1 cellular context compared by ENCODE assay signal in genomic region chr6:73566954-73567591, GRCh38.
A peak's percentile ranks its signal among the peaks of the same experiment; 100 is the strongest.
TF ChIP-seq lines count a peak whose summit lies in the region.

No MANE protein-coding gene starts in this region.

TF ChIP-seq in HepG2, 621 proteins besides CTCF, POLR2A, EP300 and RAD21 (continued from another document and continues in another):
- TF ChIP-seq LBX2 (CRISPR knock-in tag; IDR thresholded peaks at IDR 0.05; ENCODE audit: borderline replicate concordance) (no peak), PAF1 (CRISPR knock-in tag; IDR thresholded peaks at IDR 0.05) (no peak), IKZF1 (IDR thresholded peaks at IDR 0.05) (no peak), SOX6 (IDR thresholded peaks at IDR 0.05) (no peak), SOX6 (CRISPR knock-in tag; IDR thresholded peaks at IDR 0.05) (peak; percentile 92), JDP2 (CRISPR knock-in tag; IDR thresholded peaks at IDR 0.05; ENCODE audit: borderline replicate concordance) (no peak), NFIB (CRISPR knock-in tag; IDR thresholded peaks at IDR 0.05; ENCODE audit: borderline replicate concordance) (no peak), ZNF17 (CRISPR knock-in tag; IDR thresholded peaks at IDR 0.05) (no peak), ZNF782 (CRISPR knock-in tag; IDR thresholded peaks at IDR 0.05; ENCODE audit: borderline replicate concordance) (no peak; the same call in 1 of the 2 replicates), REXO4 (CRISPR knock-in tag; IDR thresholded peaks at IDR 0.05; ENCODE audit: borderline replicate concordance) (no peak; the same call in 1 of the 2 replicates), PAX8 (CRISPR knock-in tag; IDR thresholded peaks at IDR 0.05; ENCODE audit: borderline replicate concordance) (no peak), ZNF619 (CRISPR knock-in tag; IDR thresholded peaks at IDR 0.05) (no peak), PLRG1 (conservative IDR thresholded peaks at IDR 0.05) (no peak), RORA (CRISPR knock-in tag; IDR thresholded peaks at IDR 0.05) (no peak), SP4 (CRISPR knock-in tag; IDR thresholded peaks at IDR 0.05) (no peak), ZNF550 (CRISPR knock-in tag; IDR thresholded peaks at IDR 0.05; ENCODE audit: borderline replicate concordance) (no peak), ZNF20 (CRISPR knock-in tag; IDR thresholded peaks at IDR 0.05) (no peak), HBP1 (CRISPR knock-in tag; IDR thresholded peaks at IDR 0.05; ENCODE audit: low read depth) (no peak), ZNF597 (CRISPR knock-in tag; IDR thresholded peaks at IDR 0.05) (no peak), TCF12 (IDR thresholded peaks at IDR 0.05) (no peak), TCF12 (CRISPR knock-in tag; IDR thresholded peaks at IDR 0.05) (no peak), ZNF850 (CRISPR knock-in tag; conservative IDR thresholded peaks at IDR 0.05) (no peak), TFAP4 (IDR thresholded peaks at IDR 0.05; ENCODE audit: borderline replicate concordance, low read depth) (peak; percentile 67; the same call in 1 of the 2 replicates), SATB2 (CRISPR knock-in tag; IDR thresholded peaks at IDR 0.05) (no peak), GMEB2 (CRISPR knock-in tag; IDR thresholded peaks at IDR 0.05; ENCODE audit: low read depth) (no peak), ZNF644 (CRISPR knock-in tag; IDR thresholded peaks at IDR 0.05; ENCODE audit: low read depth) (peak; percentile 93), ZNF670 (CRISPR knock-in tag; IDR thresholded peaks at IDR 0.05; ENCODE audit: borderline replicate concordance) (0 out of 2 replicates have a peak, but pooled peaks have one; percentile 17), HNF1B (CRISPR knock-in tag; IDR thresholded peaks at IDR 0.05) (peak; percentile 62; the same call in 1 of the 2 replicates), NRL (CRISPR knock-in tag; IDR thresholded peaks at IDR 0.05; ENCODE audit: borderline replicate concordance) (no peak), ZNF274 (CRISPR knock-in tag; IDR thresholded peaks at IDR 0.05) (no peak), RXRA (CRISPR knock-in tag; IDR thresholded peaks at IDR 0.05) (peak; percentile 62; the same call in 1 of the 2 replicates), CBFB (CRISPR knock-in tag; IDR thresholded peaks at IDR 0.05) (0 out of 2 replicates have a peak, but pooled peaks have one; percentile 40), MXD4 (CRISPR knock-in tag; IDR thresholded peaks at IDR 0.05) (peak; percentile 60; the same call in 1 of the 2 replicates), ZNF230 (CRISPR knock-in tag; IDR thresholded peaks at IDR 0.05) (peak; percentile 67; the same call in 1 of the 2 replicates), ZNF580 (CRISPR knock-in tag; IDR thresholded peaks at IDR 0.05; ENCODE audit: borderline replicate concordance, low read depth) (peak; percentile 74; the same call in 1 of the 2 replicates), ZC3H13 (CRISPR knock-in tag; IDR thresholded peaks at IDR 0.05) (0 out of 2 replicates have a peak, but pooled peaks have one; percentile 51), DNMT3B (CRISPR knock-in tag; conservative IDR thresholded peaks at IDR 0.05) (peak; percentile 34; the same call in 1 of the 2 replicates), SNAPC4 (CRISPR knock-in tag; IDR thresholded peaks at IDR 0.05) (no peak), KDM6A (CRISPR knock-in tag; IDR thresholded peaks at IDR 0.05; ENCODE audit: low read depth) (peak; percentile 87), ZBTB10 (CRISPR knock-in tag; IDR thresholded peaks at IDR 0.05; ENCODE audit: borderline replicate concordance) (no peak), GRHL1 (CRISPR knock-in tag; conservative IDR thresholded peaks at IDR 0.05) (no peak), SRSF9 (IDR thresholded peaks at IDR 0.05; ENCODE audit: borderline replicate concordance, insufficient read depth, low read depth, low read length, poor library complexity, severe bottlenecking) (no peak), SOX13 (IDR thresholded peaks at IDR 0.05) (no peak; the same call in 1 of the 2 replicates), SOX13 (CRISPR knock-in tag; conservative IDR thresholded peaks at IDR 0.05 in 1 of 2, IDR thresholded peaks at IDR 0.05 in 1 of 2) (peak in 1 of 2 experiments; percentile 88; a peak in 2 of 4 replicates), ZNF207 (IDR thresholded peaks at IDR 0.05; ENCODE audit: borderline replicate concordance) (no peak), FOSL1 (CRISPR knock-in tag; IDR thresholded peaks at IDR 0.05; ENCODE audit: borderline replicate concordance) (no peak), ZBTB20 (CRISPR knock-in tag; IDR thresholded peaks at IDR 0.05; ENCODE audit: borderline replicate concordance, low read depth) (peak; percentile 59; the same call in 1 of the 2 replicates), KLF16 (CRISPR knock-in tag; IDR thresholded peaks at IDR 0.05) (peak in 1 of 2 experiments; percentile 89; a peak in 2 of 4 replicates), ZNF768 (CRISPR knock-in tag; IDR thresholded peaks at IDR 0.05) (peak; percentile 91), XRCC5 (optimal IDR thresholded peaks at IDR 0.05; ENCODE audit: low read length) (peak; percentile 85), ZNF567 (CRISPR knock-in tag; IDR thresholded peaks at IDR 0.05; ENCODE audit: borderline replicate concordance) (no peak), ZNF34 (CRISPR knock-in tag; IDR thresholded peaks at IDR 0.05; ENCODE audit: borderline replicate concordance) (no peak), ZNF383 (CRISPR knock-in tag; IDR thresholded peaks at IDR 0.05; ENCODE audit: borderline replicate concordance) (no peak)
